ENCODE assay signal across 2 cellular contexts in the genomic region with DNA sequence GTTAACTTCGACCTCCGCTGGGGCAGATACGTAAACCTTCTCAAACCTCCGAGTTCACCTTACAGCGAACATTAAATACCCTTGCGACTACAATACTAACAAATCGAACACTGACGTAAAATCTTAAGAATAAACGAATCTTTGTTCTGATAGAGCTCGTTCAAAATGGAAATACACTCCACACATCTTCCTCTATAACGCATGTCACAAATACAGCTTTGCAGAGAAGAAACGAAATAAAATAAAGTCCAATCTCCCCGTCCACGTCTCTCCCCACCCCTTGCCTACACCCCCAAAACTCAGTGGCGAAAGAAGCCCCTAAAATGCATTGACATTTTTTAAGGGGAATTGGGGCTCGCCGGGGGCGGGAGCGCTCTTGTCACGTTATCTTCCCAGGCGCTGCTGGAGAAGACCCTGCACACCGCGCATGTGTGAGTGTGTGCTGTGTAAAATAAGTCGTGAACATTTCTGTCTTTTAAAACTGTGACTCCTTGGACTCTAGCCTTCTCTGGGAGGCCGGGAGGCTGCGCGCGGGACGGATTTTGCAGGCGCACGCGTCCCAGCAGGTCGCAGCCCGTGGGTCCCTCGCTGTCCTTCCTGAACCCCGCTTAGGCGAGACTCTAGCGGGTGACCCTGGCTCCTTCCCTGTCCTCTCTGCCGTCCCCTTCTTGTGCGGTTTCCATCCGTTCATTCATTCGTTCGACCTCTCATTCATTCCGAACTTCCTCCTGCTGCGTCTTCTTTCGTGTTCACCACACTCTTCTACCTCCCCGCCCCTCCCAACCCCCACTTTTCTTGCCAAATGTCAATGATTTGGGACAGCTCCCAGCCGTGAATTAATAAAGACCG.
TF ChIP-seq lines count a peak whose summit lies in the region.

No MANE protein-coding gene starts in this region.

TF ChIP-seq in SK-N-SH, 30 proteins besides CTCF, POLR2A, EP300 and RAD21 (continued from another document):
- TF ChIP-seq, protein P1, sequence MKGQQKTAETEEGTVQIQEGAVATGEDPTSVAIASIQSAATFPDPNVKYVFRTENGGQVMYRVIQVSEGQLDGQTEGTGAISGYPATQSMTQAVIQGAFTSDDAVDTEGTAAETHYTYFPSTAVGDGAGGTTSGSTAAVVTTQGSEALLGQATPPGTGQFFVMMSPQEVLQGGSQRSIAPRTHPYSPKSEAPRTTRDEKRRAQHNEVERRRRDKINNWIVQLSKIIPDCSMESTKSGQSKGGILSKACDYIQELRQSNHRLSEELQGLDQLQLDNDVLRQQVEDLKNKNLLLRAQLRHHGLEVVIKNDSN (IDR thresholded peaks at IDR 0.05; ENCODE audit: borderline replicate concordance, low read depth) = no peak
TF ChIP-seq in SK-N-SH: peak in this region for 2.

TF ChIP-seq in SK-N-SH treated with all-trans-retinoic acid at 6 μM for 48 hours, 23 proteins besides CTCF, POLR2A, EP300 and RAD21 (continued from another document):
- TF ChIP-seq, protein P2, sequence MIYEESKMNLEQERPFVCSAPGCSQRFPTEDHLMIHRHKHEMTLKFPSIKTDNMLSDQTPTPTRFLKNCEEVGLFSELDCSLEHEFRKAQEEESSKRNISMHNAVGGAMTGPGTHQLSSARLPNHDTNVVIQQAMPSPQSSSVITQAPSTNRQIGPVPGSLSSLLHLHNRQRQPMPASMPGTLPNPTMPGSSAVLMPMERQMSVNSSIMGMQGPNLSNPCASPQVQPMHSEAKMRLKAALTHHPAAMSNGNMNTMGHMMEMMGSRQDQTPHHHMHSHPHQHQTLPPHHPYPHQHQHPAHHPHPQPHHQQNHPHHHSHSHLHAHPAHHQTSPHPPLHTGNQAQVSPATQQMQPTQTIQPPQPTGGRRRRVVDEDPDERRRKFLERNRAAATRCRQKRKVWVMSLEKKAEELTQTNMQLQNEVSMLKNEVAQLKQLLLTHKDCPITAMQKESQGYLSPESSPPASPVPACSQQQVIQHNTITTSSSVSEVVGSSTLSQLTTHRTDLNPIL (CRISPR knock-in tag; IDR thresholded peaks at IDR 0.05; ENCODE audit: low read depth) = no peak
- TF ChIP-seq SNAI2 (CRISPR knock-in tag; IDR thresholded peaks at IDR 0.05) (no peak), CSDC2 (CRISPR knock-in tag; IDR thresholded peaks at IDR 0.05) (no peak)
- TF ChIP-seq, protein P3, sequence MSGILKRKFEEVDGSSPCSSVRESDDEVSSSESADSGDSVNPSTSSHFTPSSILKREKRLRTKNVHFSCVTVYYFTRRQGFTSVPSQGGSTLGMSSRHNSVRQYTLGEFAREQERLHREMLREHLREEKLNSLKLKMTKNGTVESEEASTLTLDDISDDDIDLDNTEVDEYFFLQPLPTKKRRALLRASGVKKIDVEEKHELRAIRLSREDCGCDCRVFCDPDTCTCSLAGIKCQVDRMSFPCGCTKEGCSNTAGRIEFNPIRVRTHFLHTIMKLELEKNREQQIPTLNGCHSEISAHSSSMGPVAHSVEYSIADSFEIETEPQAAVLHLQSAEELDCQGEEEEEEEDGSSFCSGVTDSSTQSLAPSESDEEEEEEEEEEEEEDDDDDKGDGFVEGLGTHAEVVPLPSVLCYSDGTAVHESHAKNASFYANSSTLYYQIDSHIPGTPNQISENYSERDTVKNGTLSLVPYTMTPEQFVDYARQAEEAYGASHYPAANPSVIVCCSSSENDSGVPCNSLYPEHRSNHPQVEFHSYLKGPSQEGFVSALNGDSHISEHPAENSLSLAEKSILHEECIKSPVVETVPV (CRISPR knock-in tag; IDR thresholded peaks at IDR 0.05) = no peak
- TF ChIP-seq, protein P4, sequence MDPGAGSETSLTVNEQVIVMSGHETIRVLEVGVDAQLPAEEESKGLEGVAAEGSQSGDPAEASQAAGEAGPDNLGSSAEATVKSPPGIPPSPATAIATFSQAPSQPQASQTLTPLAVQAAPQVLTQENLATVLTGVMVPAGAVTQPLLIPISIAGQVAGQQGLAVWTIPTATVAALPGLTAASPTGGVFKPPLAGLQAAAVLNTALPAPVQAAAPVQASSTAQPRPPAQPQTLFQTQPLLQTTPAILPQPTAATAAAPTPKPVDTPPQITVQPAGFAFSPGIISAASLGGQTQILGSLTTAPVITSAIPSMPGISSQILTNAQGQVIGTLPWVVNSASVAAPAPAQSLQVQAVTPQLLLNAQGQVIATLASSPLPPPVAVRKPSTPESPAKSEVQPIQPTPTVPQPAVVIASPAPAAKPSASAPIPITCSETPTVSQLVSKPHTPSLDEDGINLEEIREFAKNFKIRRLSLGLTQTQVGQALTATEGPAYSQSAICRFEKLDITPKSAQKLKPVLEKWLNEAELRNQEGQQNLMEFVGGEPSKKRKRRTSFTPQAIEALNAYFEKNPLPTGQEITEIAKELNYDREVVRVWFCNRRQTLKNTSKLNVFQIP (CRISPR knock-in tag; IDR thresholded peaks at IDR 0.05; ENCODE audit: borderline replicate concordance, low read depth) = no peak
- TF ChIP-seq, protein P5, sequence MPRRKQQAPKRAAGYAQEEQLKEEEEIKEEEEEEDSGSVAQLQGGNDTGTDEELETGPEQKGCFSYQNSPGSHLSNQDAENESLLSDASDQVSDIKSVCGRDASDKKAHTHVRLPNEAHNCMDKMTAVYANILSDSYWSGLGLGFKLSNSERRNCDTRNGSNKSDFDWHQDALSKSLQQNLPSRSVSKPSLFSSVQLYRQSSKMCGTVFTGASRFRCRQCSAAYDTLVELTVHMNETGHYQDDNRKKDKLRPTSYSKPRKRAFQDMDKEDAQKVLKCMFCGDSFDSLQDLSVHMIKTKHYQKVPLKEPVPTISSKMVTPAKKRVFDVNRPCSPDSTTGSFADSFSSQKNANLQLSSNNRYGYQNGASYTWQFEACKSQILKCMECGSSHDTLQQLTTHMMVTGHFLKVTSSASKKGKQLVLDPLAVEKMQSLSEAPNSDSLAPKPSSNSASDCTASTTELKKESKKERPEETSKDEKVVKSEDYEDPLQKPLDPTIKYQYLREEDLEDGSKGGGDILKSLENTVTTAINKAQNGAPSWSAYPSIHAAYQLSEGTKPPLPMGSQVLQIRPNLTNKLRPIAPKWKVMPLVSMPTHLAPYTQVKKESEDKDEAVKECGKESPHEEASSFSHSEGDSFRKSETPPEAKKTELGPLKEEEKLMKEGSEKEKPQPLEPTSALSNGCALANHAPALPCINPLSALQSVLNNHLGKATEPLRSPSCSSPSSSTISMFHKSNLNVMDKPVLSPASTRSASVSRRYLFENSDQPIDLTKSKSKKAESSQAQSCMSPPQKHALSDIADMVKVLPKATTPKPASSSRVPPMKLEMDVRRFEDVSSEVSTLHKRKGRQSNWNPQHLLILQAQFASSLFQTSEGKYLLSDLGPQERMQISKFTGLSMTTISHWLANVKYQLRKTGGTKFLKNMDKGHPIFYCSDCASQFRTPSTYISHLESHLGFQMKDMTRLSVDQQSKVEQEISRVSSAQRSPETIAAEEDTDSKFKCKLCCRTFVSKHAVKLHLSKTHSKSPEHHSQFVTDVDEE (CRISPR knock-in tag; IDR thresholded peaks at IDR 0.05) = no peak
